9 cellular contexts compared by ENCODE assay signal in the genomic region with DNA sequence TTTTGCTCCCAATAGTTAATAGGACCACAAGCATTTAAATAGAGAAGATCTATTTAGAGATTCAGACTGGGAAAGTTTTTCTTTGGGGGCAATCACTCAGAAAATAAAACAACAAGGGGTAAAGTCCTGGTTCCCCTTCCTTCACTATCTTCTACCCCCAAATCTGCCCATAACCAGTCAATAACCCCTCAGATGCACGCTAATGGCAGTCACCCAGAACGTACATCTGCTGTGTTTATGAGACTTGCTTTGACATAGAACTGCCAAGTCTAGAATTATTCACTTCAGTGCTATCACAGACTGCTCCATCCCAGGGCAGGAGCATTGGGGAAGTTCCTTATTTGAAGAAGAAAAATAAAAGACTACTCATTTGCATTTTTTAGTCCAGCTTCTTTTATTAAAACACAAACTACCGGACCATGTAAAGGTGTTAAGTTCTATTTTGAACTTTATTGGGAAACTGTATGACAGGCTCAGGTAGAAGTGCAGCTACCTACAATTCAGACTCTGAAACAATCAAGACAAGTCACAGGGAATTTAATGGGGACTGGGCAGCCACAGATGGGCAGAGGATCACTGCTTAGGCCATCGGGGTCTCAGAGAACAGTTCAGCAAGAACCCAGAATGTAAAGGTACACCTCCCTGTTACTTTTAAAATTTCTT. TPM values are rescaled to one million over a fixed set of nuclear protein-coding genes. Genes with fewer than 3 reads are reported as not detected.
DNase-seq lines count a peak whose midpoint lies in the region; ATAC-seq and TF ChIP-seq lines count a peak whose summit lies in the region.
"Had no signal": no experiment of that assay in that cellular context is flagged by ENCODE, and none has a peak within 500 bp of the region (broad histone marks: within the 10 kb centered on the region; RNA-seq: fewer than 3 reads in every experiment).

No MANE protein-coding gene starts in this region.

- peak overlapping the region in 8 of 59 donors; percentile 4 to 30 (median 16) for H3K4me3 ChIP-seq in dorsolateral prefrontal cortex

- intact Hi-C loops in dorsolateral prefrontal cortex (cut with DNase I) (loop anchor here (5.0 kb wide), 2 partner anchors 36 to 41 kb away; partner anchors contain the start of gene ANK3 (in 1 of the 2)), natural killer cell (cut with micrococcal nuclease) (no loop called here)

- ATAC-seq in GM18498 (IDR thresholded peaks at IDR 0.05; ENCODE audit: unreplicated experiment) (peak; percentile 61), GM21515 (IDR thresholded peaks at IDR 0.05; ENCODE audit: unreplicated experiment) (peak; percentile 39), HG03378 (IDR thresholded peaks at IDR 0.05; ENCODE audit: unreplicated experiment) (peak; percentile 63), natural killer cell (no peak)

- H3K4me3 Mint-ChIP-seq in natural killer cell = no peak overlapping the region

- no peaks in the 10 kb centered on the region for H3K27me3 ChIP-seq in dorsolateral prefrontal cortex

- H3K9me3 Mint-ChIP-seq in natural killer cell = no peaks in the 10 kb centered on the region

- no peak overlapping the region for H3K27ac Mint-ChIP-seq in natural killer cell

- no peaks in the 10 kb centered on the region for H3K27me3 Mint-ChIP-seq in natural killer cell (ENCODE audit: low read depth in 2 of 2)

- H3K27ac ChIP-seq in dorsolateral prefrontal cortex = peak overlapping the region in 58 of 59 donors; percentile 76 to 99 (median 94)

- DNase-seq in dorsolateral prefrontal cortex (peak in 2 of 10 donors; percentile 50 to 63), NOMO-1 treated with dmso at 0.1 percent for 144 hours (lab: John Stamatoyannopoulos, UW; ENCODE audit: unreplicated experiment) (no peak), SKM-1 treated with dmso at 0.1 percent for 144 hours (lab: John Stamatoyannopoulos, UW; ENCODE audit: unreplicated experiment) (no peak), natural killer cell (no peak), iPS-NIHi7 (ENCODE audit: extremely low spot score) (no peak)
- DNase-seq: MM.1S had no signal

- TF ChIP-seq CTCF in dorsolateral prefrontal cortex (IDR thresholded peaks at IDR 0.05 in 54 of 56, conservative IDR thresholded peaks at IDR 0.05 in 2 of 56; ENCODE audit: low read depth in 1 of 56, partially characterized antibody in 56 of 56) (no peak), natural killer cell (IDR thresholded peaks at IDR 0.05) (no peak)

- no peaks in the 10 kb centered on the region for H3K4me1 Mint-ChIP-seq in natural killer cell

- H3K36me3 Mint-ChIP-seq in natural killer cell = no peaks in the 10 kb centered on the region

RNA-seq across cellular contexts. Expression of gene ANK3, which starts 38.4 kb away (rescaled TPM):
- total RNA-seq in dorsolateral prefrontal cortex = 100 to 1,000 TPM; 181 to 667 (median 439) TPM
- total RNA-seq in natural killer cell = 10 to 100 TPM in 2 of 3 donors, 1 to 10 TPM in 1; 4.4 to 12.9 (median 11.4) TPM

Comparison
In these comparisons a context has a peak if more than half of its experiments do, and no peak if none do; other contexts are left out.
1. ATAC-seq: peak in GM18498 (single experiment), GM21515 (single experiment) and HG03378 (single experiment); none in natural killer cell (0 of 3).
2. RNA of gene ANK3, which starts 38.4 kb away (total RNA-seq): 181 to 667 TPM in dorsolateral prefrontal cortex; 4.4 to 12.9 TPM in natural killer cell; every median in the first group is over 10 times any median in the second.